Comparison of ENCODE assay signal across 1 cellular context in genomic region chr4:159175165-159175988, GRCh38.
TF ChIP-seq lines count a peak whose summit lies in the region.

No MANE protein-coding gene starts in this region.

TF ChIP-seq in H1, 55 proteins besides CTCF, POLR2A, EP300 and RAD21 (continued from another document):
- TF ChIP-seq MAFK (IDR thresholded peaks at IDR 0.05; ENCODE audit: low read depth, low read length) = peak; percentile 45; the same call in 1 of the 2 replicates
- no peak for TF ChIP-seq CREB1 (IDR thresholded peaks at IDR 0.05)
- TF ChIP-seq CHD1 (IDR thresholded peaks at IDR 0.05; ENCODE audit: low read depth, low read length) = no peak
- TF ChIP-seq SIN3A (conservative IDR thresholded peaks at IDR 0.05 in 1 of 2, IDR thresholded peaks at IDR 0.05 in 1 of 2; ENCODE audit: low read depth in 1 of 2, low read length in 2 of 2) = peak in 1 of 2 experiments; percentile 55; a peak in 1 of 4 replicates
- TF ChIP-seq KDM5A (IDR thresholded peaks at IDR 0.05; ENCODE audit: low read length) = no peak
- TF ChIP-seq GABPA (IDR thresholded peaks at IDR 0.05; ENCODE audit: borderline replicate concordance, insufficient read depth, low read length) = no peak
- TF ChIP-seq SP2 (IDR thresholded peaks at IDR 0.05; ENCODE audit: low read length) = no peak
- peak; percentile 89 for TF ChIP-seq JUND (IDR thresholded peaks at IDR 0.05; ENCODE audit: low read length)
- TF ChIP-seq RXRA (IDR thresholded peaks at IDR 0.05; ENCODE audit: insufficient read depth, low read depth, low read length) = no peak
- no peak for TF ChIP-seq POU5F1 (IDR thresholded peaks at IDR 0.05; ENCODE audit: low read depth, low read length)
- TF ChIP-seq, protein P1, sequence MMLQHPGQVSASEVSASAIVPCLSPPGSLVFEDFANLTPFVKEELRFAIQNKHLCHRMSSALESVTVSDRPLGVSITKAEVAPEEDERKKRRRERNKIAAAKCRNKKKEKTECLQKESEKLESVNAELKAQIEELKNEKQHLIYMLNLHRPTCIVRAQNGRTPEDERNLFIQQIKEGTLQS (IDR thresholded peaks at IDR 0.05; ENCODE audit: insufficient read depth, low read depth, low read length) = peak; percentile 29; the same call in 1 of the 2 replicates
- TF ChIP-seq POLR2AphosphoS5 (IDR thresholded peaks at IDR 0.05; ENCODE audit: low read depth, low read length) = no peak; the same call in 1 of the 2 replicates
- peak; percentile 60; the same call in 1 of the 2 replicates for TF ChIP-seq CEBPB (IDR thresholded peaks at IDR 0.05; ENCODE audit: low read depth, low read length)
- no peak for TF ChIP-seq BCL11A (IDR thresholded peaks at IDR 0.05; ENCODE audit: low read depth in 2 of 2, low read length in 2 of 2)
- TF ChIP-seq NANOG (IDR thresholded peaks at IDR 0.05; ENCODE audit: insufficient read depth, low read depth, low read length, poor library complexity, severe bottlenecking) = no peak
- peak; percentile 13; the same call in 1 of the 2 replicates for TF ChIP-seq CHD2 (IDR thresholded peaks at IDR 0.05; ENCODE audit: low read length)
- TF ChIP-seq TCF12 (IDR thresholded peaks at IDR 0.05; ENCODE audit: low read depth, low read length) = no peak
- peak; percentile 64; the same call in 1 of the 2 replicates for TF ChIP-seq JUN (IDR thresholded peaks at IDR 0.05; ENCODE audit: low read depth, low read length)
- TF ChIP-seq SP1 (IDR thresholded peaks at IDR 0.05; ENCODE audit: low read depth, low read length) = peak; percentile 66; the same call in 1 of the 2 replicates
- 0 out of 2 replicates have a peak, but pooled peaks have one; percentile 4 for TF ChIP-seq BRCA1 (IDR thresholded peaks at IDR 0.05; ENCODE audit: low read depth, low read length)
- no peak for TF ChIP-seq MAX (IDR thresholded peaks at IDR 0.05)
- TF ChIP-seq TEAD4 (IDR thresholded peaks at IDR 0.05; ENCODE audit: low read depth, low read length) = peak; percentile 94
- 0 out of 2 replicates have a peak, but pooled peaks have one; percentile 41 for TF ChIP-seq TAF1 (IDR thresholded peaks at IDR 0.05; ENCODE audit: low read depth, low read length)
- TF ChIP-seq, protein P2, sequence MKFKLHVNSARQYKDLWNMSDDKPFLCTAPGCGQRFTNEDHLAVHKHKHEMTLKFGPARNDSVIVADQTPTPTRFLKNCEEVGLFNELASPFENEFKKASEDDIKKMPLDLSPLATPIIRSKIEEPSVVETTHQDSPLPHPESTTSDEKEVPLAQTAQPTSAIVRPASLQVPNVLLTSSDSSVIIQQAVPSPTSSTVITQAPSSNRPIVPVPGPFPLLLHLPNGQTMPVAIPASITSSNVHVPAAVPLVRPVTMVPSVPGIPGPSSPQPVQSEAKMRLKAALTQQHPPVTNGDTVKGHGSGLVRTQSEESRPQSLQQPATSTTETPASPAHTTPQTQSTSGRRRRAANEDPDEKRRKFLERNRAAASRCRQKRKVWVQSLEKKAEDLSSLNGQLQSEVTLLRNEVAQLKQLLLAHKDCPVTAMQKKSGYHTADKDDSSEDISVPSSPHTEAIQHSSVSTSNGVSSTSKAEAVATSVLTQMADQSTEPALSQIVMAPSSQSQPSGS (IDR thresholded peaks at IDR 0.05; ENCODE audit: low read length) = peak; percentile 64; the same call in 1 of the 2 replicates
- TF ChIP-seq KDM1A (IDR thresholded peaks at IDR 0.05; ENCODE audit: borderline replicate concordance, low read length) = no peak
- TF ChIP-seq GTF2F1 (IDR thresholded peaks at IDR 0.05; ENCODE audit: borderline replicate concordance, low read depth, low read length) = peak; percentile 21; the same call in 1 of the 2 replicates
- no peak for TF ChIP-seq EGR1 (IDR thresholded peaks at IDR 0.05; ENCODE audit: borderline replicate concordance, low read depth, low read length)
- no peak for TF ChIP-seq YY1 (IDR thresholded peaks at IDR 0.05; ENCODE audit: low read depth, low read length)
- no peak for TF ChIP-seq EZH2 (IDR thresholded peaks at IDR 0.05; ENCODE audit: low read depth, low read length, severe bottlenecking)
